Comparison of ENCODE assay signal across 18 cellular contexts in genomic region chr21:37230632-37231246, GRCh38. TPM values are rescaled to one million over a fixed set of nuclear protein-coding genes. Genes with fewer than 3 reads are reported as not detected.
A peak's percentile ranks its signal among the peaks of the same experiment; 100 is the strongest.
DNase-seq lines count a peak whose midpoint lies in the region; TF ChIP-seq lines count a peak whose summit lies in the region.
"Had no signal": no experiment of that assay in that cellular context is flagged by ENCODE, and none has a peak within 500 bp of the region (broad histone marks: within the 10 kb centered on the region; RNA-seq: fewer than 3 reads in every experiment).

No MANE protein-coding gene starts in this region.

- no peak overlapping the region for H3K4me3 ChIP-seq in epithelial cell of esophagus (ENCODE audit: low read length)
- H3K4me3 ChIP-seq: esophagus squamous epithelium, neural progenitor cell, spleen had no signal

- peaks cover 12% of the 10 kb centered on the region for H3K4me1 Mint-ChIP-seq in progenitor cell of endocrine pancreas (ENCODE audit: low read depth)
- H3K4me1 Mint-ChIP-seq: neural progenitor cell had no signal

- H3K36me3 Mint-ChIP-seq in progenitor cell of endocrine pancreas (ENCODE audit: insufficient read depth) = peaks cover 44% of the 10 kb centered on the region

- H3K9me3 Mint-ChIP-seq in progenitor cell of endocrine pancreas (ENCODE audit: low read depth) = no peaks in the 10 kb centered on the region
- H3K9me3 Mint-ChIP-seq: activated CD4-positive, alpha-beta memory T cell treated with anti-CD3 and anti-CD28 coated beads for 36 hours; neural progenitor cell had no signal

- H3K27me3 Mint-ChIP-seq in progenitor cell of endocrine pancreas = peaks cover 22% of the 10 kb centered on the region
- H3K27me3 Mint-ChIP-seq: activated CD4-positive, alpha-beta memory T cell treated with anti-CD3 and anti-CD28 coated beads for 36 hours had no signal

- DNase-seq in NCI-H748 (lab: John Stamatoyannopoulos, UW; ENCODE audit: unreplicated experiment) (peak; percentile 27), NCI-H748 treated with DMSO at 0.1 percent for 48 hours (lab: John Stamatoyannopoulos, UW) (no peak), NCI-H345 treated with DMSO at 0.1 percent for 48 hours (lab: John Stamatoyannopoulos, UW; ENCODE audit: unreplicated experiment) (peak; percentile 13), epithelial cell of esophagus (ENCODE audit: low read depth) (peak; percentile 31), progenitor cell of endocrine pancreas (ENCODE audit: low spot score, unreplicated experiment) (no peak), Ammon's horn (ENCODE audit: low spot score) (no peak), HUDEP-2 (lab: John Stamatoyannopoulos, UW; ENCODE audit: unreplicated experiment in 76 of 76) (no peak), NCI-H82 treated with DMSO at 0.1 percent for 48 hours (lab: John Stamatoyannopoulos, UW; ENCODE audit: unreplicated experiment) (no peak)
- DNase-seq: activated CD4-positive, alpha-beta memory T cell treated with anti-CD3 and anti-CD28 coated beads for 36 hours; amniotic stem cell; C1 segment of cervical spinal cord; DMS79; esophagus squamous epithelium; NCI-H1105 treated with DMSO at 0.1 percent for 48 hours; NCI-H226; spleen; SW 1271 had no signal

- H3K27ac Mint-ChIP-seq in progenitor cell of endocrine pancreas = peak overlapping the region; percentile 0
- H3K27ac Mint-ChIP-seq: activated CD4-positive, alpha-beta memory T cell treated with anti-CD3 and anti-CD28 coated beads for 36 hours; neural progenitor cell had no signal

- TF ChIP-seq CTCF in epithelial cell of esophagus (IDR thresholded peaks at IDR 0.05; ENCODE audit: insufficient read depth, low read depth, low read length, missing control alignments) = no peak
- TF ChIP-seq CTCF in progenitor cell of endocrine pancreas (IDR thresholded peaks at IDR 0.05; ENCODE audit: unreplicated experiment) = no peak

- no peak overlapping the region for H3K4me3 Mint-ChIP-seq in progenitor cell of endocrine pancreas (ENCODE audit: low read depth)
- H3K4me3 Mint-ChIP-seq: activated CD4-positive, alpha-beta memory T cell treated with anti-CD3 and anti-CD28 coated beads for 36 hours; neural progenitor cell had no signal

RNA-seq across cellular contexts. Expression of gene VPS26C, which starts 36.4 kb away (rescaled TPM):
- 38.7 and 42.3 TPM in 2 replicates for total RNA-seq in progenitor cell of endocrine pancreas

Comparison
In these comparisons a context has a peak if more than half of its experiments do, and no peak if none do; other contexts are left out.
1. DNase-seq: peak in NCI-H748 (single experiment), NCI-H345 treated with DMSO at 0.1 percent for 48 hours (single experiment) and epithelial cell of esophagus (single experiment); none in NCI-H748 treated with DMSO at 0.1 percent for 48 hours (single experiment), progenitor cell of endocrine pancreas (single experiment), Ammon's horn (single experiment), HUDEP-2 (0 of 76) and NCI-H82 treated with DMSO at 0.1 percent for 48 hours (single experiment).